In the genomic region with DNA sequence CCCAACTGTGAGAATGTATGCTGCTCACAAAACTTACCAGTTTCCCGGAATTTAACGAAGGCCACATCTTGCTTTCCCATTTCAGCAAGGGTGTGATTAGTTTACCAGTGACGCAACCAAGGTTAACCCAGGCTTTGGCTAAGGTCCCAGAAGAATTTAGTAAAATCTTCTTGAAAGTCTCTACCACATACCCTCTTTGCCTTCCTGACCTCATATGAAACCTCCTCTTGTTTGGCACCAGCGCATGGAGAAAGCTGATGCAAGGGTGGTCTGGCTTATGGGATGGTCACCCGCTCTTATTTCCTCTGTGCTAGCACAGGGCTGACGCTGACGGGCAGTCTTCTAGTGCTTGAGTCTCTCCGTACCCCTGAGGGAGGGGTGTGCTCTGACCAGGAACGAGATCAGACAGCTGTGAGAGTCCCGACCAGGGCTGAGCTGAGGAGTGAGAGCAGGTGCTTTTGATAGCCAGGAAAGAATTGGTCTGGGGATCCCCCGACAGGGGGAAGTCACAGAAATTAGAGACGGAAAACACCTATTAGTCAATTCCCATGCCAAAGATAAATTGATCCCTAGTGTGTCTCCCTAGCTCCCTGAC, we compare ENCODE assay signal across 19 cellular contexts.
A peak's percentile ranks its signal among the peaks of the same experiment; 100 is the strongest.
DNase-seq lines count a peak whose midpoint lies in the region; ATAC-seq and TF ChIP-seq lines count a peak whose summit lies in the region.
"Had no signal": no experiment of that assay in that cellular context is flagged by ENCODE, and none has a peak within 500 bp of the region (broad histone marks: within the 10 kb centered on the region; RNA-seq: fewer than 3 reads in every experiment).

No MANE protein-coding gene starts in this region.

- no peak overlapping the region for H4K91ac ChIP-seq in neuronal stem cell (ENCODE audit: low read depth, low read length, poor library complexity)

- H3K4me2 ChIP-seq in neuronal stem cell (ENCODE audit: insufficient read depth, low read length, poor library complexity, severe bottlenecking), result no peak overlapping the region
- H3K4me2 ChIP-seq: A549 had no signal

- H3K9ac ChIP-seq in neuronal stem cell (ENCODE audit: low read depth, low read length, poor library complexity), result no peak overlapping the region

- H4K8ac ChIP-seq in neuronal stem cell (ENCODE audit: low read depth, low read length), result no peak overlapping the region

- H2AFZ ChIP-seq in neuronal stem cell (ENCODE audit: low read length), result no peak overlapping the region

- H3K27me3 Mint-ChIP-seq in Caco-2 (ENCODE audit: insufficient read depth, unreplicated experiment), result no peaks in the 10 kb centered on the region

- H2BK120ac ChIP-seq in neuronal stem cell (ENCODE audit: low read depth, low read length), result no peak overlapping the region

- no peak overlapping the region for H3K27ac Mint-ChIP-seq in Caco-2 (ENCODE audit: unreplicated experiment)

- no peak overlapping the region for H2AK5ac ChIP-seq in neuronal stem cell (ENCODE audit: low read depth, low read length)

- H3K36me3 ChIP-seq in neuronal stem cell (replicated peaks in 1 of 2; ENCODE audit: control insufficient read depth in 2 of 2, insufficient read depth in 2 of 2, low read length in 2 of 2), result peaks cover 0 to 7% of the 10 kb centered on the region in 2 donors
- no peaks in the 10 kb centered on the region for H3K36me3 ChIP-seq in ascending aorta
- no peaks in the 10 kb centered on the region for H3K36me3 ChIP-seq in Caco-2 (ENCODE audit: control insufficient read depth, insufficient read depth, low read length)

- H2BK15ac ChIP-seq in neuronal stem cell (ENCODE audit: low read length), result no peak overlapping the region

- DNase-seq in GM03348 (ENCODE audit: low spot score) (peak; percentile 15), MV-4-11 (lab: John Stamatoyannopoulos, UW) (peak; percentile 25), fibroblast of mammary gland (ENCODE audit: low read depth) (peak; percentile 38), neuronal stem cell (ENCODE audit: low spot score) (no peak), ascending aorta (ENCODE audit: low spot score in 2 of 2) (no peak), Caco-2 (no peak)
- DNase-seq: GF-D8, NCI-H1048, NCI-H146, NCI-H2081 treated with DMSO at 0.1 percent for 48 hours, NCI-H510A treated with DMSO at 0.1 percent for 48 hours, NCI-H82 had no signal

- CTCF ChIA-PET in Caco-2 (lab: Charles Lee), result no interaction called here

- H3K9me3 ChIP-seq in neuronal stem cell (replicated peaks in 1 of 2; ENCODE audit: control insufficient read depth in 2 of 2, insufficient read depth in 1 of 2, low read depth in 1 of 2, low read length in 2 of 2), result peaks cover 2 to 5% of the 10 kb centered on the region in 2 donors
- H3K9me3 ChIP-seq in ascending aorta, result no peaks in the 10 kb centered on the region
- H3K9me3 ChIP-seq in Caco-2, result no peaks in the 10 kb centered on the region
- H3K9me3 ChIP-seq: A549 had no signal

- H3K79me1 ChIP-seq in neuronal stem cell (ENCODE audit: low read depth, low read length), result no peaks in the 10 kb centered on the region

- no peak overlapping the region for H3K23ac ChIP-seq in neuronal stem cell (ENCODE audit: low read depth, low read length, poor library complexity)

- no peak overlapping the region for H3K4me3 Mint-ChIP-seq in Caco-2 (ENCODE audit: unreplicated experiment)

- TF ChIP-seq CTCF in fibroblast of mammary gland (conservative IDR thresholded peaks at IDR 0.05; ENCODE audit: control insufficient read depth, insufficient read depth, low read depth, low read length) (no peak), ascending aorta (IDR thresholded peaks at IDR 0.05) (no peak), Caco-2 (IDR thresholded peaks at IDR 0.05; ENCODE audit: insufficient read depth in 1 of 2, low read depth in 1 of 2, low read length in 1 of 2, severe bottlenecking in 1 of 2, unreplicated experiment in 1 of 2) (no peak)

- H3K27ac ChIP-seq in neuronal stem cell (replicated peaks; ENCODE audit: low read length), result no peak overlapping the region
- no peak overlapping the region for H3K27ac ChIP-seq in ascending aorta
- H3K27ac ChIP-seq: A549, C4-2B, SK-N-MC had no signal

- no peak overlapping the region for H2BK5ac ChIP-seq in neuronal stem cell (ENCODE audit: low read length)

- H3K4ac ChIP-seq in neuronal stem cell (ENCODE audit: low read length), result no peak overlapping the region

- peaks cover 44% of the 10 kb centered on the region for H3K36me3 Mint-ChIP-seq in Caco-2 (ENCODE audit: insufficient read depth, unreplicated experiment)

- H3K9me3 Mint-ChIP-seq in Caco-2 (ENCODE audit: unreplicated experiment), result peaks cover 9% of the 10 kb centered on the region

- H3K27me3 ChIP-seq in neuronal stem cell (ENCODE audit: control insufficient read depth in 3 of 3, insufficient read depth in 3 of 3, low read depth in 1 of 3, low read length in 3 of 3) (no peaks in the 10 kb centered on the region), ascending aorta (no peaks in the 10 kb centered on the region), Caco-2 (replicated peaks; ENCODE audit: control insufficient read depth, insufficient read depth, low read length) (no peaks in the 10 kb centered on the region)

- BruUV-seq in Caco-2 (replicated peaks; lab: Mats Ljungman, UMichigan), result no TSS peak

- intact Hi-C loops in ascending aorta (cut with DNase I) (no loop called here), Caco-2 (cut with micrococcal nuclease; ENCODE audit: unreplicated experiment) (no loop called here)

- H3K14ac ChIP-seq in neuronal stem cell (ENCODE audit: low read length), result no peak overlapping the region

- POLR2A ChIA-PET in Caco-2 (lab: Charles Lee), result no interaction called here

- peak overlapping the region; percentile 54 for H3K18ac ChIP-seq in neuronal stem cell (ENCODE audit: low read length)

- no peak overlapping the region for H2BK12ac ChIP-seq in neuronal stem cell (ENCODE audit: low read length)

- peaks cover 9% of the 10 kb centered on the region for H3K4me1 Mint-ChIP-seq in Caco-2 (ENCODE audit: low read depth, unreplicated experiment)

- whole genome bisulfite sequencing in neuronal stem cell (ENCODE audit: extremely low coverage in 2 of 2, insufficient read length in 2 of 2, insufficient replicate concordance in 1 of 2), 2 donors, result no CpG with 5 or more reads among the region's 12 CpGs

- H3K4me1 ChIP-seq in neuronal stem cell (ENCODE audit: control insufficient read depth in 2 of 2, insufficient read depth in 1 of 2, low read depth in 1 of 2, low read length in 2 of 2) (peaks cover 5 to 12% of the 10 kb centered on the region in 2 donors), ascending aorta (no peaks in the 10 kb centered on the region), Caco-2 (no peaks in the 10 kb centered on the region)
- H3K4me1 ChIP-seq: A549 had no signal

- ATAC-seq in HG03280 (IDR thresholded peaks at IDR 0.05; ENCODE audit: unreplicated experiment) (no peak), GM18502 (IDR thresholded peaks at IDR 0.05; ENCODE audit: poor library complexity, unreplicated experiment) (no peak)
- ATAC-seq: A549, HCT116, K562 had no signal

- H3K4me3 ChIP-seq in fibroblast of mammary gland (ENCODE audit: control insufficient read depth, low read depth, low read length) (no peak overlapping the region), neuronal stem cell (ENCODE audit: low read length in 2 of 2) (peak overlapping the region in 1 of 2 donors; percentile 41), ascending aorta (no peak overlapping the region), Caco-2 (ENCODE audit: low read depth, low read length) (no peak overlapping the region)
- H3K4me3 ChIP-seq: A549, K562, SK-N-MC had no signal

Comparison
In these comparisons a context has a peak if more than half of its experiments do, and no peak if none do; other contexts are left out.
1. DNase-seq: peak in GM03348 (single experiment), MV-4-11 (single experiment) and fibroblast of mammary gland (single experiment); none in neuronal stem cell (single experiment), ascending aorta (0 of 2) and Caco-2 (0 of 2).